In genomic region chr5:83576341-83576740, GRCh38 we compare ENCODE assay signal across 13 cellular contexts.
"Had no signal": no experiment of that assay in that cellular context is flagged by ENCODE, and none has a peak within 500 bp of the region (broad histone marks: within the 10 kb centered on the region; RNA-seq: fewer than 3 reads in every experiment).

No MANE protein-coding gene starts in this region.

- H3K27ac ChIP-seq: dorsolateral prefrontal cortex, left lung, ovary, testis, upper lobe of right lung, WERI-Rb-1 had no signal

- H3K4me1 ChIP-seq: testis, upper lobe of right lung had no signal

- H3K4me3 ChIP-seq: dorsolateral prefrontal cortex, heart left ventricle, left lung, ovary, testis, upper lobe of right lung had no signal

- H3K27ac Mint-ChIP-seq: activated naive CD4-positive, alpha-beta T cell treated with anti-CD3 and anti-CD28 coated beads for 36 hours; stimulated activated naive CD8-positive, alpha-beta T cell treated with anti-CD3 and anti-CD28 coated beads, Interleukin-15, amount 100 ng/mL, for 72 hours had no signal

- H3K27me3 ChIP-seq: dorsolateral prefrontal cortex, heart left ventricle, left lung, ovary, testis, upper lobe of right lung had no signal

- H3K4me3 Mint-ChIP-seq: activated naive CD4-positive, alpha-beta T cell treated with anti-CD3 and anti-CD28 coated beads for 36 hours; stimulated activated naive CD8-positive, alpha-beta T cell treated with anti-CD3 and anti-CD28 coated beads, Interleukin-15, amount 100 ng/mL, for 72 hours had no signal

- H3K36me3 ChIP-seq: ovary, upper lobe of right lung, WERI-Rb-1 had no signal

- H3K4me1 Mint-ChIP-seq: stimulated activated naive CD8-positive, alpha-beta T cell treated with anti-CD3 and anti-CD28 coated beads, Interleukin-15, amount 100 ng/mL, for 72 hours had no signal

- H3K9me3 Mint-ChIP-seq: activated naive CD4-positive, alpha-beta T cell treated with anti-CD3 and anti-CD28 coated beads for 36 hours; stimulated activated naive CD8-positive, alpha-beta T cell treated with anti-CD3 and anti-CD28 coated beads, Interleukin-15, amount 100 ng/mL, for 72 hours had no signal

- ATAC-seq: stimulated activated naive CD8-positive, alpha-beta T cell treated with anti-CD3 and anti-CD28 coated beads, Interleukin-15, amount 100 ng/mL, for 72 hours; upper lobe of right lung had no signal

- H3K9me3 ChIP-seq: left lung, ovary, testis, upper lobe of right lung had no signal

- DNase-seq: activated CD4-positive, alpha-beta T cell treated with anti-CD3 and anti-CD28 coated beads for 4 hours; activated CD8-positive, alpha-beta memory T cell treated with anti-CD3 and anti-CD28 coated beads for 24 hours; activated naive CD4-positive, alpha-beta T cell treated with anti-CD3 and anti-CD28 coated beads for 36 hours; dorsolateral prefrontal cortex; heart left ventricle; left lung; ovary; stimulated activated CD4-positive, alpha-beta T cell treated with anti-CD3 and anti-CD28 coated beads, Interleukin-4, amount 100 ng/mL, for 4 hours; stimulated activated naive CD8-positive, alpha-beta T cell treated with anti-CD3 and anti-CD28 coated beads, Interleukin-15, amount 100 ng/mL, for 72 hours; T-helper 9 cell; testis; upper lobe of right lung; WERI-Rb-1 had no signal
